Comparison of ENCODE assay signal across 12 cellular contexts in the genomic region with DNA sequence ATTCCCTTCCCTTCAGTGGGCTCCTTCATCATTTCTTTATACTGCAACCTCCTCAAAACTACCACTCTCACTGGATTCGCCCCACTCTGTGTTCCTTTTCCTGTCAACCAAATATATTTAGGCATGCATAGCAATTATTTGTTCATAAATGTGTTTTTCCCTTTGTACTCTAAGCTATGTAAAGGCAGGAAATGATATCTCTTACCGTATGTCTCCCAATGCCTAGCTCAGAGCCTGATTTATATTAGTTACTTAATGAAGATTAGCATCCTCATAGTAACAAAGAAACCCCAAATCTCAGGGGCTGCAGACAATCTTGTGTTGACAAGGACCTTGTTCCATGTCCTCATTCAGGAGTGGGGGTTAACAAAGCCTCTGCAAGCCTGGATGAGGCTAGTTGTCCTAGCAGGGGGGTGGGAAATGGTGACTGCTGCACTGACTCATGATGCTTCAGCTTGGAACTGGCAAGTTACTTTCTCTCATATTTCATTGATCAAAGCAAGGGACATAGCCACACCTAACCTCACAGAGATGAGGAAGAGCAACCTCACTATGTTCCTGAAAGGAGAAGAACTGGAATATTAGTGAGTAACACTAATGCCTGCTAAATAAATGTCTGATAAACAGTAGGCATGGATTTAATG. TPM values are rescaled to one million over a fixed set of nuclear protein-coding genes. Genes with fewer than 3 reads are reported as not detected.
DNase-seq lines count a peak whose midpoint lies in the region; ATAC-seq, FAIRE-seq and TF ChIP-seq lines count a peak whose summit lies in the region.
"Had no signal": no experiment of that assay in that cellular context is flagged by ENCODE, and none has a peak within 500 bp of the region (broad histone marks: within the 10 kb centered on the region; RNA-seq: fewer than 3 reads in every experiment).

No MANE protein-coding gene starts in this region.

- TF ChIP-seq POLR2A in A549 (IDR thresholded peaks at IDR 0.05; ENCODE audit: low read length) (no peak), suprapubic skin (IDR thresholded peaks at IDR 0.05) (no peak)

- DNase-seq in A549 (ENCODE audit: low read depth in 1 of 2, low spot score in 1 of 2), result peak; percentile 46 to 65
- peak; percentile 61 for DNase-seq in HPDE6-E6E7 (ENCODE audit: extremely low spot score)
- DNase-seq in astrocyte of the hippocampus (ENCODE audit: low read depth, low spot score), result peak; percentile 66
- DNase-seq in kidney glomerular epithelial cell (lab: John Stamatoyannopoulos, UW), result peak; percentile 78
- no peak for DNase-seq in OCI-M1 (lab: John Stamatoyannopoulos, UW)
- no peak for DNase-seq in NCI-H345 treated with DMSO at 0.1 percent for 48 hours (lab: John Stamatoyannopoulos, UW; ENCODE audit: unreplicated experiment)
- no peak for DNase-seq in suprapubic skin (ENCODE audit: low spot score in 2 of 2)
- DNase-seq in NCI-H2196 treated with DMSO at 0.1 percent for 48 hours (lab: John Stamatoyannopoulos, UW; ENCODE audit: unreplicated experiment), result no peak
- DNase-seq: activated CD8-positive, alpha-beta T cell treated with anti-CD3 and anti-CD28 coated beads for 36 hours; activated naive CD4-positive, alpha-beta T cell treated with anti-CD3 and anti-CD28 coated beads, Interleukin-2, amount 50 U/mL, for 16 hours had no signal

- H3K9me3 ChIP-seq in A549, result no peaks in the 10 kb centered on the region; the same call in 2 of the 3 replicates
- H3K9me3 ChIP-seq in suprapubic skin, result no peaks in the 10 kb centered on the region
- H3K9me3 ChIP-seq: thoracic aorta had no signal

- peak; percentile 75 to 78; a peak in 5 of 6 replicates for ATAC-seq in A549
- ATAC-seq: activated CD8-positive, alpha-beta T cell treated with anti-CD3 and anti-CD28 coated beads for 36 hours had no signal

- WGBS in A549 (ENCODE audit: missing lambda C conversion rate), result 48% methylated on average over 2 of the region's 2 CpGs
- 75% methylated on average over 2 of the region's 2 CpGs for WGBS in suprapubic skin

- POLR2A ChIA-PET in A549 (lab: Yijun Ruan, JAX), result no interaction called here

- peak; percentile 81 for FAIRE-seq in A549 (lab: Jason Lieb, UNC)

- peak in 1 of 2 experiments; percentile 26; a peak in 1 of 5 replicates for TF ChIP-seq EP300 in A549 (IDR thresholded peaks at IDR 0.05)
- no peak for TF ChIP-seq EP300 in suprapubic skin (IDR thresholded peaks at IDR 0.05)

- CTCF ChIA-PET in A549 (lab: Yijun Ruan, JAX), result interaction anchor here (0.7 to 3.4 kb wide), 6 partner anchors 10 to 296 kb away, joined by 3 to 22 read pairs (median 7); no protein-coding TSS in a partner anchor

- TF ChIP-seq CTCF in A549 (IDR thresholded peaks at IDR 0.05) (no peak), suprapubic skin (IDR thresholded peaks at IDR 0.05) (no peak)

- H3K4me2 ChIP-seq in A549, result peak overlapping the region; percentile 69

- no peaks in the 10 kb centered on the region for H3K36me3 ChIP-seq in suprapubic skin
- H3K36me3 ChIP-seq: thoracic aorta had no signal

- H3K4me1 ChIP-seq in A549 (peaks cover 61% of the 10 kb centered on the region), suprapubic skin (no peaks in the 10 kb centered on the region)

- no peak for TF ChIP-seq RAD21 in A549 (conservative IDR thresholded peaks at IDR 0.05 in 1 of 2, IDR thresholded peaks at IDR 0.05 in 1 of 2)

- no peak overlapping the region for H3K4me3 ChIP-seq in A549
- no peak overlapping the region for H3K4me3 ChIP-seq in suprapubic skin
- H3K4me3 ChIP-seq: thoracic aorta had no signal

- H3K27me3 ChIP-seq in suprapubic skin, result no peaks in the 10 kb centered on the region

- H3K27ac ChIP-seq in A549, result peak overlapping the region; percentile 62 to 65
- no peak overlapping the region for H3K27ac ChIP-seq in suprapubic skin
- H3K27ac ChIP-seq: thoracic aorta had no signal

TF ChIP-seq in A549, 52 proteins besides CTCF, POLR2A, EP300 and RAD21:
- TF ChIP-seq HOXB5 (CRISPR knock-in tag; IDR thresholded peaks at IDR 0.05) (no peak), JUNB (IDR thresholded peaks at IDR 0.05) (peak; percentile 68), FOSL2 (IDR thresholded peaks at IDR 0.05) (0 out of 2 replicates have a peak, but pooled peaks have one; percentile 16), FOSL2 (CRISPR knock-in tag; IDR thresholded peaks at IDR 0.05) (peak; percentile 71), GATA3 (IDR thresholded peaks at IDR 0.05; ENCODE audit: borderline replicate concordance) (peak; percentile 30; the same call in 1 of the 2 replicates), TFCP2L1 (CRISPR knock-in tag; IDR thresholded peaks at IDR 0.05) (no peak), TP53 (CRISPR knock-in tag; IDR thresholded peaks at IDR 0.05) (no peak)
- TF ChIP-seq, protein P1, sequence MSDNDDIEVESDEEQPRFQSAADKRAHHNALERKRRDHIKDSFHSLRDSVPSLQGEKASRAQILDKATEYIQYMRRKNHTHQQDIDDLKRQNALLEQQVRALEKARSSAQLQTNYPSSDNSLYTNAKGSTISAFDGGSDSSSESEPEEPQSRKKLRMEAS (IDR thresholded peaks at IDR 0.05), result 0 out of 2 replicates have a peak, but pooled peaks have one; percentile 27

RNA-seq across cellular contexts. Expression of a gene that starts 15.2 kb away (rescaled TPM):
- polyA plus RNA-seq in A549 (2011; rRNA removed), result 39.5 and 49.4 TPM in 2 replicates
- polyA plus RNA-seq in A549 (2012; cell fraction: cytosol; rRNA removed), result 6.7 and 8.0 TPM in 2 replicates
- polyA plus RNA-seq in A549 (2012; cell fraction: nucleus; rRNA removed), result 18.3 and 28.7 TPM in 2 replicates
- polyA plus RNA-seq in A549 (2017; fragmentation: RNase III; extraction: RNeasy Plus Mini Kit Qiagen cat#74134 plus additional on column Dnase treatment), result 50.6 to 59.7 TPM (median 56.5 TPM) in 3 replicates
- polyA minus RNA-seq in A549 (2011; rRNA and poly(A)+ RNA removed), result 71.1 and 91.9 TPM in 2 replicates
- total RNA-seq in suprapubic skin, result 100 to 1,000 TPM in 1 of 4 donors, 10 to 100 TPM in 3; 39.8 to 107 (median 60.7) TPM
- total RNA-seq: HT-29 had no signal

Comparison
In these comparisons a context has a peak if more than half of its experiments do, and no peak if none do; other contexts are left out.
1. DNase-seq: peak in A549 (2 of 2), HPDE6-E6E7 (single experiment), astrocyte of the hippocampus (single experiment) and kidney glomerular epithelial cell (single experiment); none in OCI-M1 (single experiment), NCI-H345 treated with DMSO at 0.1 percent for 48 hours (single experiment), suprapubic skin (0 of 2) and NCI-H2196 treated with DMSO at 0.1 percent for 48 hours (single experiment).